Comparison of ENCODE assay signal across 26 cellular contexts in genomic region chr14:32342854-32343200, GRCh38.
"Had no signal": no experiment of that assay in that cellular context is flagged by ENCODE, and none has a peak within 500 bp of the region (broad histone marks: within the 10 kb centered on the region; RNA-seq: fewer than 3 reads in every experiment).

No MANE protein-coding gene starts in this region.

- H3K27ac ChIP-seq: esophagus squamous epithelium, left ventricle myocardium inferior, neutrophil, ovary, prostate gland, upper lobe of left lung had no signal

- H3K4me3 ChIP-seq: esophagus squamous epithelium, left ventricle myocardium inferior, lung, mucosa of descending colon, ovary, prostate gland, skin epidermis, upper lobe of left lung had no signal

- FAIRE-seq: colon, frontal cortex, islet of Langerhans had no signal

- H3K4me1 ChIP-seq: prostate gland, upper lobe of left lung had no signal

- H3K27me3 ChIP-seq: esophagus squamous epithelium, neutrophil, ovary, upper lobe of left lung had no signal

- H3K36me3 ChIP-seq: esophagus squamous epithelium, left ventricle myocardium inferior, neutrophil, ovary, prostate gland, upper lobe of left lung had no signal

- ATAC-seq: activated CD8-positive, alpha-beta memory T cell treated with anti-CD3 and anti-CD28 coated beads, Interleukin-2, amount 10 ng/mL, durations not matched to agents 7 days and 5 days; activated CD8-positive, alpha-beta T cell treated with anti-CD3 and anti-CD28 coated beads, Interleukin-2, amount 10 ng/mL, durations not matched to agents 7 days and 5 days; natural killer cell treated with Interleukin-12 subunit alpha and Interleukin-12 subunit beta and Interleukin-15 and Interleukin-18, amount 100 ng/mL, for 72 hours; sciatic nerve; stimulated activated effector memory CD8-positive, alpha-beta T cell treated with anti-CD3 and anti-CD28 coated beads, Interleukin-12 subunit alpha, Interleukin-12 subunit beta, amount 100 ng/mL, for 72 hours; T-helper 17 cell had no signal

- DNase-seq: activated CD8-positive, alpha-beta memory T cell treated with anti-CD3 and anti-CD28 coated beads, Interleukin-2, amount 10 ng/mL, durations not matched to agents 7 days and 5 days; activated CD8-positive, alpha-beta T cell treated with anti-CD3 and anti-CD28 coated beads, Interleukin-2, amount 10 ng/mL, durations not matched to agents 7 days and 5 days; activated T-cell treated with anti-CD3 and anti-CD28 coated beads, Interleukin-2, amount 50 U/mL, for 48 hours; anterior cingulate cortex; dermis blood vessel endothelial cell; effector CD4-positive, alpha-beta T cell; esophagus squamous epithelium; left ventricle myocardium inferior; mucosa of descending colon; ovary; retina; stimulated activated CD4-positive, alpha-beta T cell treated with anti-CD3 and anti-CD28 coated beads, Interleukin-4, amount 100 ng/mL, for 24 hours; substantia nigra; T-helper 17 cell; T1000; upper lobe of left lung had no signal

- H3K9me3 ChIP-seq: esophagus squamous epithelium, left ventricle myocardium inferior, mucosa of descending colon, neutrophil, ovary, prostate gland, upper lobe of left lung had no signal
